ENCODE assay signal across 22 cellular contexts in genomic region chr4:26152051-26152450, GRCh38.
DNase-seq lines count a peak whose midpoint lies in the region; ATAC-seq and TF ChIP-seq lines count a peak whose summit lies in the region.
"Had no signal": no experiment of that assay in that cellular context is flagged by ENCODE, and none has a peak within 500 bp of the region (broad histone marks: within the 10 kb centered on the region; RNA-seq: fewer than 3 reads in every experiment).

No MANE protein-coding gene starts in this region.

- H3K9me3 Mint-ChIP-seq in activated CD4-positive, alpha-beta T cell treated with anti-CD3 and anti-CD28 coated beads, Interleukin-2, amount 10 ng/mL, durations not matched to agents 24 days and 14 days, result peaks cover 19% of the 10 kb centered on the region
- peaks cover 2% of the 10 kb centered on the region for H3K9me3 Mint-ChIP-seq in activated naive CD4-positive, alpha-beta T cell treated with anti-CD3 and anti-CD28 coated beads, Interleukin-2, amount 10 ng/mL, durations not matched to agents 7 days and 5 days
- no peaks in the 10 kb centered on the region for H3K9me3 Mint-ChIP-seq in CD4-positive, alpha-beta T cell
- H3K9me3 Mint-ChIP-seq: activated CD8-positive, alpha-beta T cell treated with anti-CD3 and anti-CD28 coated beads for 36 hours; CD8-positive, alpha-beta T cell; immature natural killer cell had no signal

- POLR2A ChIA-PET in CD4-positive, alpha-beta T cell (lab: Charles Lee), result no interaction called here

- peaks cover 40% of the 10 kb centered on the region for H3K4me1 Mint-ChIP-seq in activated CD4-positive, alpha-beta T cell treated with anti-CD3 and anti-CD28 coated beads, Interleukin-2, amount 10 ng/mL, durations not matched to agents 24 days and 14 days
- no peaks in the 10 kb centered on the region for H3K4me1 Mint-ChIP-seq in activated naive CD4-positive, alpha-beta T cell treated with anti-CD3 and anti-CD28 coated beads, Interleukin-2, amount 10 ng/mL, durations not matched to agents 7 days and 5 days
- no peaks in the 10 kb centered on the region for H3K4me1 Mint-ChIP-seq in CD4-positive, alpha-beta T cell (ENCODE audit: low read depth)
- H3K4me1 Mint-ChIP-seq: immature natural killer cell had no signal

- peak overlapping the region; percentile 92 for H3K27ac Mint-ChIP-seq in activated CD4-positive, alpha-beta T cell treated with anti-CD3 and anti-CD28 coated beads, Interleukin-2, amount 10 ng/mL, durations not matched to agents 24 days and 14 days
- H3K27ac Mint-ChIP-seq in activated naive CD4-positive, alpha-beta T cell treated with anti-CD3 and anti-CD28 coated beads, Interleukin-2, amount 10 ng/mL, durations not matched to agents 7 days and 5 days, result no peak overlapping the region
- H3K27ac Mint-ChIP-seq in CD4-positive, alpha-beta T cell, result no peak overlapping the region
- H3K27ac Mint-ChIP-seq: activated CD8-positive, alpha-beta T cell treated with anti-CD3 and anti-CD28 coated beads for 36 hours; CD8-positive, alpha-beta T cell; immature natural killer cell had no signal

- intact Hi-C loops in activated CD4-positive, alpha-beta T cell treated with anti-CD3 and anti-CD28 coated beads, Interleukin-2, amount 10 ng/mL, durations not matched to agents 24 days and 14 days (cut with micrococcal nuclease), result no loop called here
- intact Hi-C loops in right cardiac atrium (cut with DNase I), result no loop called here
- intact Hi-C loops in CD4-positive, alpha-beta T cell (cut with DNase I, micrococcal nuclease), result no loop called here

- no peaks in the 10 kb centered on the region for H3K9me3 ChIP-seq in right cardiac atrium (ENCODE audit: control insufficient read depth, low read length)
- H3K9me3 ChIP-seq in CD4-positive, alpha-beta T cell (ENCODE audit: control insufficient read depth, low read length), result no peaks in the 10 kb centered on the region
- H3K9me3 ChIP-seq: esophagus squamous epithelium, heart left ventricle, upper lobe of left lung had no signal

- CTCF ChIA-PET in activated naive CD4-positive, alpha-beta T cell treated with anti-CD3 and anti-CD28 coated beads, Interleukin-2, amount 10 ng/mL, durations not matched to agents 7 days and 5 days (lab: Charles Lee), result interaction anchor here (0.8 kb wide), 1 partner anchor 155 kb away, joined by 3 read pairs; no protein-coding TSS in a partner anchor
- CTCF ChIA-PET in CD4-positive, alpha-beta T cell (lab: Charles Lee), result no interaction called here

- no peak for TF ChIP-seq CTCF in CD4-positive, alpha-beta T cell (IDR thresholded peaks at IDR 0.05)

- WGBS in right cardiac atrium, result 44% methylated on average over 6 of the region's 6 CpGs

- no peaks in the 10 kb centered on the region for H3K4me1 ChIP-seq in right cardiac atrium (ENCODE audit: control insufficient read depth, insufficient read depth, low read length)
- H3K4me1 ChIP-seq: upper lobe of left lung had no signal

- no peak overlapping the region for H3K27ac ChIP-seq in right cardiac atrium (ENCODE audit: low read length)
- H3K27ac ChIP-seq in CD4-positive, alpha-beta T cell (ENCODE audit: low read depth, low read length), result no peak overlapping the region
- H3K27ac ChIP-seq: GM23248, upper lobe of left lung had no signal

- H3K27me3 Mint-ChIP-seq in activated CD4-positive, alpha-beta T cell treated with anti-CD3 and anti-CD28 coated beads, Interleukin-2, amount 10 ng/mL, durations not matched to agents 24 days and 14 days, result no peaks in the 10 kb centered on the region
- peaks cover 4% of the 10 kb centered on the region for H3K27me3 Mint-ChIP-seq in activated naive CD4-positive, alpha-beta T cell treated with anti-CD3 and anti-CD28 coated beads, Interleukin-2, amount 10 ng/mL, durations not matched to agents 7 days and 5 days
- H3K27me3 Mint-ChIP-seq in CD4-positive, alpha-beta T cell, result no peaks in the 10 kb centered on the region

- no peaks in the 10 kb centered on the region for H3K27me3 ChIP-seq in right cardiac atrium (ENCODE audit: control insufficient read depth, insufficient read depth)
- no peaks in the 10 kb centered on the region for H3K27me3 ChIP-seq in CD4-positive, alpha-beta T cell (ENCODE audit: control insufficient read depth, insufficient read depth, low read length)
- H3K27me3 ChIP-seq: heart left ventricle, upper lobe of left lung had no signal

- DNase-seq in activated CD4-positive, alpha-beta T cell treated with anti-CD3 and anti-CD28 coated beads, Interleukin-2, amount 10 ng/mL, durations not matched to agents 24 days and 14 days, result no peak
- no peak for DNase-seq in activated CD4-positive, alpha-beta T cell treated with anti-CD3 and anti-CD28 coated beads, Interleukin-2, amount 50 U/mL, for 1 hour
- DNase-seq in NCI-H1092 treated with DMSO at 0.1 percent for 48 hours (lab: John Stamatoyannopoulos, UW) (peak; percentile 24), NCI-H748 treated with DMSO at 0.1 percent for 48 hours (lab: John Stamatoyannopoulos, UW) (peak; percentile 2), right cardiac atrium (peak in 1 of 3 donors; percentile 23)
- DNase-seq in activated naive CD4-positive, alpha-beta T cell treated with anti-CD3 and anti-CD28 coated beads, Interleukin-2, amount 10 ng/mL, durations not matched to agents 7 days and 5 days, result no peak
- no peak for DNase-seq in CD4-positive, alpha-beta T cell
- DNase-seq: activated CD8-positive, alpha-beta T cell treated with anti-CD3 and anti-CD28 coated beads for 36 hours; amygdala; CD8-positive, alpha-beta T cell; cerebellar nuclear complex; effector CD8-positive, alpha-beta T cell; esophagus squamous epithelium; GM23248; immature natural killer cell; NCI-H1436; nucleus accumbens; upper lobe of left lung had no signal

- no peak overlapping the region for H3K4me3 ChIP-seq in right cardiac atrium (ENCODE audit: low read length)
- H3K4me3 ChIP-seq: esophagus squamous epithelium, heart left ventricle, lung, upper lobe of left lung had no signal

- ATAC-seq in right cardiac atrium (peak; percentile 46 to 56), HG02571 (IDR thresholded peaks at IDR 0.05; ENCODE audit: unreplicated experiment) (no peak)
- no peak for ATAC-seq in CD4-positive, alpha-beta T cell (ENCODE audit: poor library complexity)
- ATAC-seq: activated CD8-positive, alpha-beta T cell treated with anti-CD3 and anti-CD28 coated beads for 36 hours; CD8-positive, alpha-beta T cell had no signal

- no peak overlapping the region for H3K4me3 Mint-ChIP-seq in activated CD4-positive, alpha-beta T cell treated with anti-CD3 and anti-CD28 coated beads, Interleukin-2, amount 10 ng/mL, durations not matched to agents 24 days and 14 days
- H3K4me3 Mint-ChIP-seq in activated naive CD4-positive, alpha-beta T cell treated with anti-CD3 and anti-CD28 coated beads, Interleukin-2, amount 10 ng/mL, durations not matched to agents 7 days and 5 days, result no peak overlapping the region
- no peak overlapping the region for H3K4me3 Mint-ChIP-seq in CD4-positive, alpha-beta T cell
- H3K4me3 Mint-ChIP-seq: activated CD8-positive, alpha-beta T cell treated with anti-CD3 and anti-CD28 coated beads for 36 hours; CD8-positive, alpha-beta T cell; immature natural killer cell; stimulated activated naive CD8-positive, alpha-beta T cell treated with anti-CD3 and anti-CD28 coated beads, Interleukin-15, Interleukin-2, amounts not matched to agents 100 ng/mL and 50 ng/mL, for 24 hours had no signal

- H3K36me3 Mint-ChIP-seq in activated CD4-positive, alpha-beta T cell treated with anti-CD3 and anti-CD28 coated beads, Interleukin-2, amount 10 ng/mL, durations not matched to agents 24 days and 14 days (ENCODE audit: low read depth), result peaks cover 8% of the 10 kb centered on the region
- no peaks in the 10 kb centered on the region for H3K36me3 Mint-ChIP-seq in activated naive CD4-positive, alpha-beta T cell treated with anti-CD3 and anti-CD28 coated beads, Interleukin-2, amount 10 ng/mL, durations not matched to agents 7 days and 5 days
- H3K36me3 Mint-ChIP-seq in CD4-positive, alpha-beta T cell (ENCODE audit: low read depth), result no peaks in the 10 kb centered on the region
- H3K36me3 Mint-ChIP-seq: CD8-positive, alpha-beta T cell; immature natural killer cell had no signal

Comparison
In these comparisons a context has a peak if more than half of its experiments do, and no peak if none do; other contexts are left out.
1. DNase-seq: peak in NCI-H1092 treated with DMSO at 0.1 percent for 48 hours (single experiment) and NCI-H748 treated with DMSO at 0.1 percent for 48 hours (single experiment); none in activated CD4-positive, alpha-beta T cell treated with anti-CD3 and anti-CD28 coated beads, Interleukin-2, amount 10 ng/mL, durations not matched to agents 24 days and 14 days (single experiment), activated CD4-positive, alpha-beta T cell treated with anti-CD3 and anti-CD28 coated beads, Interleukin-2, amount 50 U/mL, for 1 hour (single experiment), activated naive CD4-positive, alpha-beta T cell treated with anti-CD3 and anti-CD28 coated beads, Interleukin-2, amount 10 ng/mL, durations not matched to agents 7 days and 5 days (single experiment) and CD4-positive, alpha-beta T cell (0 of 10).
2. ATAC-seq: peak in right cardiac atrium (2 of 2); none in CD4-positive, alpha-beta T cell (single experiment) and HG02571 (single experiment).